Comparison of ENCODE assay signal across 1 cellular context in genomic region chr10:126397166-126397565, GRCh38.
TF ChIP-seq lines count a peak whose summit lies in the region.

No MANE protein-coding gene starts in this region.

TF ChIP-seq in A549, 52 proteins besides CTCF, POLR2A, EP300 and RAD21 (continued from another document):
- TF ChIP-seq HOXB5 (CRISPR knock-in tag; IDR thresholded peaks at IDR 0.05) (no peak), KDM1A (IDR thresholded peaks at IDR 0.05; ENCODE audit: low read depth) (no peak)
TF ChIP-seq in A549: peak in this region for 0.
